Comparison of ENCODE assay signal across 14 cellular contexts in genomic region chr12:111448266-111448830, GRCh38. TPM values are rescaled to one million over a fixed set of nuclear protein-coding genes. Genes with fewer than 3 reads are reported as not detected.
DNase-seq lines count a peak whose midpoint lies in the region; ATAC-seq and TF ChIP-seq lines count a peak whose summit lies in the region.
"Had no signal": no experiment of that assay in that cellular context is flagged by ENCODE, and none has a peak within 500 bp of the region (broad histone marks: within the 10 kb centered on the region; RNA-seq: fewer than 3 reads in every experiment).

No MANE protein-coding gene starts in this region.

- peaks cover 2% of the 10 kb centered on the region for H3K79me2 ChIP-seq in MM.1S (ENCODE audit: low read length)
- H3K79me2 ChIP-seq: parathyroid adenoma had no signal

- H3K27me3 ChIP-seq in CD8-positive, alpha-beta T cell (ENCODE audit: insufficient read depth, low read length): no peaks in the 10 kb centered on the region
- no peaks in the 10 kb centered on the region for H3K27me3 ChIP-seq in MM.1S (replicated peaks; ENCODE audit: insufficient read depth, low read length)
- H3K27me3 ChIP-seq: tibial artery had no signal

- intact Hi-C loops in CD8-positive, alpha-beta T cell (cut with DNase I, micrococcal nuclease): no loop called here

- H3K27ac Mint-ChIP-seq in CD8-positive, alpha-beta T cell: peak overlapping the region; percentile 70
- H3K27ac Mint-ChIP-seq in IgD-negative memory B cell (peak overlapping the region; percentile 51 to 89 (median 82)), neural crest cell (ENCODE audit: unreplicated experiment) (peak overlapping the region; percentile 9)

- H3K27me3 Mint-ChIP-seq in CD8-positive, alpha-beta T cell (ENCODE audit: low read depth): no peaks in the 10 kb centered on the region
- H3K27me3 Mint-ChIP-seq in IgD-negative memory B cell (no peaks in the 10 kb centered on the region), neural crest cell (ENCODE audit: low read depth) (no peaks in the 10 kb centered on the region)

- H3K9me3 Mint-ChIP-seq in CD8-positive, alpha-beta T cell: no peaks in the 10 kb centered on the region
- no peaks in the 10 kb centered on the region for H3K9me3 Mint-ChIP-seq in IgD-negative memory B cell
- no peaks in the 10 kb centered on the region for H3K9me3 Mint-ChIP-seq in neural crest cell

- H3F3A ChIP-seq in MM.1S (ENCODE audit: insufficient read depth, low read length): peaks cover 15% of the 10 kb centered on the region

- no peaks in the 10 kb centered on the region for H3K9me2 ChIP-seq in MM.1S (replicated peaks; ENCODE audit: insufficient read depth, low read length)

- CTCF ChIA-PET in CD8-positive, alpha-beta T cell (lab: Charles Lee): interaction anchor here (1.1 to 28.0 kb wide), 6 partner anchors 8 to 80 kb away, joined by 4 to 1191 read pairs (median 42); partner anchors contain the start of gene SH2B3

- H3K36me3 Mint-ChIP-seq in CD8-positive, alpha-beta T cell: peaks cover 57% of the 10 kb centered on the region
- H3K36me3 Mint-ChIP-seq in IgD-negative memory B cell: peaks cover 2% of the 10 kb centered on the region
- peaks cover under 1% of the 10 kb centered on the region for H3K36me3 Mint-ChIP-seq in neural crest cell (ENCODE audit: low read depth)

- H3K9ac ChIP-seq in MM.1S (ENCODE audit: low read length): no peak overlapping the region
- H3K9ac ChIP-seq: parathyroid adenoma had no signal

- no peak overlapping the region for H2AFZ ChIP-seq in MM.1S (ENCODE audit: low read length)
- H2AFZ ChIP-seq: parathyroid adenoma had no signal

- no peak for ATAC-seq in CD8-positive, alpha-beta T cell
- no peak for ATAC-seq in HG03469 (IDR thresholded peaks at IDR 0.05; ENCODE audit: unreplicated experiment)
- ATAC-seq: activated CD4-positive, CD25-positive, alpha-beta regulatory T cell treated with anti-CD3 and anti-CD28 coated beads, Interleukin-2, amount 50 U/mL, for 24 hours had no signal

- no peaks in the 10 kb centered on the region for H3K9me3 ChIP-seq in CD8-positive, alpha-beta T cell (ENCODE audit: low read length)
- no peaks in the 10 kb centered on the region for H3K9me3 ChIP-seq in MM.1S (replicated peaks; ENCODE audit: insufficient read depth, low read length)
- H3K9me3 ChIP-seq: tibial artery had no signal

- no peak for TF ChIP-seq CTCF in CD8-positive, alpha-beta T cell (IDR thresholded peaks at IDR 0.05)
- TF ChIP-seq CTCF in neural crest cell (conservative IDR thresholded peaks at IDR 0.05) (no peak), MM.1S (IDR thresholded peaks at IDR 0.05; ENCODE audit: low read length) (no peak)

- no peaks in the 10 kb centered on the region for H4K20me1 ChIP-seq in MM.1S (ENCODE audit: insufficient read depth, low read length)

- H3K4me2 ChIP-seq in MM.1S (ENCODE audit: low read depth, low read length): no peak overlapping the region

- H3K27ac ChIP-seq in CD8-positive, alpha-beta T cell (ENCODE audit: low read depth, low read length): no peak overlapping the region
- peak overlapping the region; percentile 8 for H3K27ac ChIP-seq in cingulate gyrus (ENCODE audit: low read depth, low read length)
- no peak overlapping the region for H3K27ac ChIP-seq in MM.1S (ENCODE audit: low read length)
- H3K27ac ChIP-seq: parathyroid adenoma, tibial artery had no signal

- peaks cover 51% of the 10 kb centered on the region for H3K4me1 Mint-ChIP-seq in CD8-positive, alpha-beta T cell (ENCODE audit: low read depth)
- H3K4me1 Mint-ChIP-seq in IgD-negative memory B cell (peaks cover 29 to 49% (median 38%) of the 10 kb centered on the region in 3 donors), neural crest cell (peaks cover 11% of the 10 kb centered on the region)

- POLR2A ChIA-PET in CD8-positive, alpha-beta T cell (lab: Charles Lee): interaction anchor here (1.4 to 4.7 kb wide), 2 partner anchors 14 to 51 kb away, joined by 5 to 26 read pairs; no protein-coding TSS in a partner anchor

- DNase-seq in CD8-positive, alpha-beta T cell: peak in 1 of 7 experiments; percentile 27
- DNase-seq in neural crest cell (ENCODE audit: low read depth, low spot score): no peak
- DNase-seq in MM.1S: no peak
- no peak for DNase-seq in NCI-H82 (lab: John Stamatoyannopoulos, UW)
- DNase-seq in NCI-H748 (lab: John Stamatoyannopoulos, UW; ENCODE audit: unreplicated experiment): no peak
- DNase-seq: DMS79 treated with DMSO at 0.1 percent for 48 hours, IMR-90, NCI-H2029 treated with DMSO at 0.1 percent for 48 hours had no signal

- peaks cover 28% of the 10 kb centered on the region for H3K4me1 ChIP-seq in CD8-positive, alpha-beta T cell (ENCODE audit: insufficient read depth, low read length)
- H3K4me1 ChIP-seq in MM.1S (ENCODE audit: low read length): peaks cover 31% of the 10 kb centered on the region

- peaks cover 23% of the 10 kb centered on the region for H3K36me3 ChIP-seq in CD8-positive, alpha-beta T cell (ENCODE audit: insufficient read depth, low read length)
- no peaks in the 10 kb centered on the region for H3K36me3 ChIP-seq in MM.1S (replicated peaks; ENCODE audit: insufficient read depth, low read length)

- no peak overlapping the region for H3K4me3 ChIP-seq in CD8-positive, alpha-beta T cell (ENCODE audit: low read depth, low read length)
- no peak overlapping the region for H3K4me3 ChIP-seq in MM.1S (ENCODE audit: low read length)
- H3K4me3 ChIP-seq: tibial artery had no signal

- H3K4me3 Mint-ChIP-seq in CD8-positive, alpha-beta T cell: no peak overlapping the region
- H3K4me3 Mint-ChIP-seq in IgD-negative memory B cell (no peak overlapping the region), neural crest cell (no peak overlapping the region)

RNA-seq across cellular contexts. Expression of gene SH2B3, which starts 42.6 kb away (rescaled TPM):
- total RNA-seq in CD8-positive, alpha-beta T cell: 10 to 100 TPM; 48.7 to 48.8 TPM
- polyA plus RNA-seq in IgD-negative memory B cell: 10.3 TPM
- 11.3 and 11.8 TPM in 2 replicates for total RNA-seq in neural crest cell

Comparison
In these comparisons a context has a peak if more than half of its experiments do, and no peak if none do; other contexts are left out.
1. H3K27ac Mint-ChIP-seq: peak in every context shown above with its lines; median percentile 82 in IgD-negative memory B cell; 70 in CD8-positive, alpha-beta T cell; 9 in neural crest cell.